8 cellular contexts compared by ENCODE assay signal in genomic region chr15:80072285-80072684, GRCh38. TPM values are rescaled to one million over a fixed set of nuclear protein-coding genes. Genes with fewer than 3 reads are reported as not detected.
DNase-seq lines count a peak whose midpoint lies in the region; ATAC-seq and TF ChIP-seq lines count a peak whose summit lies in the region.

No MANE protein-coding gene starts in this region.

- H3K36me3 Mint-ChIP-seq in activated CD8-positive, alpha-beta T cell treated with anti-CD3 and anti-CD28 coated beads, Interleukin-2, amount 10 ng/mL, durations not matched to agents 7 days and 5 days (ENCODE audit: low read depth), result peaks cover 12% of the 10 kb centered on the region

- CTCF ChIA-PET in activated CD8-positive, alpha-beta T cell treated with anti-CD3 and anti-CD28 coated beads, Interleukin-2, amount 10 ng/mL, durations not matched to agents 7 days and 5 days (lab: Charles Lee), result interaction anchor here (0.6 to 3.1 kb wide), 9 partner anchors 12 to 219 kb away, joined by 3 to 22 read pairs (median 4); partner anchors contain the start of gene ZFAND6

- H3K27me3 Mint-ChIP-seq in activated CD8-positive, alpha-beta T cell treated with anti-CD3 and anti-CD28 coated beads, Interleukin-2, amount 10 ng/mL, durations not matched to agents 7 days and 5 days (ENCODE audit: low read depth), result no peaks in the 10 kb centered on the region

- H3K4me1 Mint-ChIP-seq in activated CD8-positive, alpha-beta T cell treated with anti-CD3 and anti-CD28 coated beads, Interleukin-2, amount 10 ng/mL, durations not matched to agents 7 days and 5 days (ENCODE audit: low read depth), result peaks cover 50% of the 10 kb centered on the region

- TF ChIP-seq CTCF in omental fat pad (IDR thresholded peaks at IDR 0.05), result no peak

- H3K27ac Mint-ChIP-seq in activated CD8-positive, alpha-beta T cell treated with anti-CD3 and anti-CD28 coated beads, Interleukin-2, amount 10 ng/mL, durations not matched to agents 7 days and 5 days, result peak overlapping the region; percentile 84

- peak overlapping the region; percentile 93 for H3K4me3 Mint-ChIP-seq in activated CD8-positive, alpha-beta T cell treated with anti-CD3 and anti-CD28 coated beads, Interleukin-2, amount 10 ng/mL, durations not matched to agents 7 days and 5 days

- DNase-seq in COR-L47 (lab: John Stamatoyannopoulos, UW) (peak; percentile 80), NCI-H446 (lab: John Stamatoyannopoulos, UW) (peak; percentile 73 to 81), glomerular endothelial cell (ENCODE audit: extremely low read depth, low read depth, low spot score) (peak; percentile 87), omental fat pad (ENCODE audit: low spot score) (no peak), ureter (ENCODE audit: low spot score) (no peak)
- DNase-seq in activated CD8-positive, alpha-beta T cell treated with anti-CD3 and anti-CD28 coated beads, Interleukin-2, amount 10 ng/mL, durations not matched to agents 7 days and 5 days, result peak; percentile 56

- POLR2A ChIA-PET in activated CD8-positive, alpha-beta T cell treated with anti-CD3 and anti-CD28 coated beads, Interleukin-2, amount 10 ng/mL, durations not matched to agents 7 days and 5 days (lab: Charles Lee), result interaction anchor here (0.6 to 1.5 kb wide), 2 partner anchors 14 to 81 kb away, joined by 3 to 4 read pairs; no protein-coding TSS in a partner anchor

- ATAC-seq in GM19351 (IDR thresholded peaks at IDR 0.05; ENCODE audit: unreplicated experiment) (peak; percentile 81), HG03457 (IDR thresholded peaks at IDR 0.05; ENCODE audit: unreplicated experiment) (peak; percentile 75), omental fat pad (ENCODE audit: low FRiP score) (peak; percentile 83)
- peak; percentile 99 for ATAC-seq in activated CD8-positive, alpha-beta T cell treated with anti-CD3 and anti-CD28 coated beads, Interleukin-2, amount 10 ng/mL, durations not matched to agents 7 days and 5 days

- H3K9me3 Mint-ChIP-seq in activated CD8-positive, alpha-beta T cell treated with anti-CD3 and anti-CD28 coated beads, Interleukin-2, amount 10 ng/mL, durations not matched to agents 7 days and 5 days (ENCODE audit: insufficient read depth), result no peaks in the 10 kb centered on the region

RNA-seq across cellular contexts. Expression of gene ZFAND6, which starts 12.8 kb away (rescaled TPM):
- 10 to 100 TPM; 49.9 to 53.1 TPM for total RNA-seq in activated CD8-positive, alpha-beta T cell treated with anti-CD3 and anti-CD28 coated beads, Interleukin-2, amount 10 ng/mL, durations not matched to agents 7 days and 5 days
- total RNA-seq in glomerular endothelial cell, result 84.9 and 141 TPM in 2 replicates
- 100 to 1,000 TPM in 2 of 4 donors, 10 to 100 TPM in 2; 85.1 to 151 (median 120) TPM for total RNA-seq in omental fat pad
- total RNA-seq in ureter, result 99.5 TPM

Comparison
In these comparisons a context has a peak if more than half of its experiments do, and no peak if none do; other contexts are left out.
1. DNase-seq: peak in COR-L47 (single experiment), NCI-H446 (2 of 2), activated CD8-positive, alpha-beta T cell treated with anti-CD3 and anti-CD28 coated beads, Interleukin-2, amount 10 ng/mL, durations not matched to agents 7 days and 5 days (single experiment) and glomerular endothelial cell (single experiment); none in omental fat pad (single experiment) and ureter (single experiment).
2. Peak in every context shown above with its lines, with median percentiles within 50 percentile points of each other: ATAC-seq.